8 cellular contexts compared by ENCODE assay signal in the genomic region with DNA sequence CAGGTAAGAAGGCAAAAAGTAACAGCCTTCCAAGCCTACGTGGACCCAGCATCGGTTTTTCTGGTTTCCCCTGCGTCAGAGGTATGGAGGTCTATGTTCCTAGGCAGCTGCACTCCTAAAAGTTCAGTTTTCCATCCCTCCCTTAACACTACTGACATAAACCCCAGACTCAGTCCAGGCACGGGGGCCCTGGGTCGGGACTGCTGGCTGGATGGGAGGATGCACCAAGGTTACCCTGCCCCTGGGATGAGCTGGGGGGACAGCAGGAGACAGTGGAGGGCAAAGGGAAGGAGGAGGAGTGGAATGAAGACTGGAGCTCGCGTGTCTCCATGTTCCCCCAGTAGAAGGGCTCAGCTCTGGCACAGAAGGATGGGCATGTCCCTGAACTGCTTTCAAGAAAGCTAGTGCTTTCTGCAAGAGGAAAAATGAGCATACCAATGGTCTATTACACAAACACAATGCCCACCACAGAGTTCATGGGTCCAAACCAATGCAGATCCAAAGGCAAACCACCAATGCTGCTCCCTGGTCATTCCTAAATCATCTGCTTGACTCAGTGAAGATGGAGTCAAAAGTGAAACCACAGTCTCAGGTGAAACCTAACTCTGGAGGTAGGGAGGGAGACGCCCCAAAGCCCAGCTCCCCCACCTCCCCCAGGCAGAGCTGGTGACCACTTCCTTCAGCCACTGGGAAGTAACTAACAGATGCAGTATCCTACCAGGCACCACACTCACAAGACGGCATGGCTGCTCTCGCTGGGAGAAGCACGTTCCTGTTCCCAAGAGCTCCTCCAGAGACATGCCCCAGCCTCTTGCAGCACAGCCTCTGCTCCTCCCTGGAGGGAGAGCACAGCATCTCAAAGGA. TPM values are rescaled to one million over a fixed set of nuclear protein-coding genes. Genes with fewer than 3 reads are reported as not detected.
DNase-seq lines count a peak whose midpoint lies in the region; ATAC-seq and TF ChIP-seq lines count a peak whose summit lies in the region.

No MANE protein-coding gene starts in this region.

- intact Hi-C loops in CD14-positive monocyte (cut with micrococcal nuclease) = no loop called here
- intact Hi-C loops in ovary (cut with DNase I) = no loop called here

- H3K4me1 Mint-ChIP-seq in CD14-positive monocyte = peaks cover 41% of the 10 kb centered on the region

- no peaks in the 10 kb centered on the region for H3K9me3 Mint-ChIP-seq in CD14-positive monocyte

- ATAC-seq in HG02840 (IDR thresholded peaks at IDR 0.05; ENCODE audit: low FRiP score, unreplicated experiment) = no peak

- H3K27ac ChIP-seq in cingulate gyrus (ENCODE audit: low read depth, low read length) = peak overlapping the region; percentile 76
- H3K27ac ChIP-seq in neutrophil = peak overlapping the region; percentile 94
- peak overlapping the region in 1 of 2 donors; percentile 25 for H3K27ac ChIP-seq in ovary

- TF ChIP-seq CTCF in CD14-positive monocyte (IDR thresholded peaks at IDR 0.05) = no peak
- no peak for TF ChIP-seq CTCF in neutrophil (IDR thresholded peaks at IDR 0.05)
- TF ChIP-seq CTCF in GM13977 (IDR thresholded peaks at IDR 0.05; ENCODE audit: extremely low read depth, insufficient read depth, missing control alignments) = no peak
- no peak for TF ChIP-seq CTCF in ovary (IDR thresholded peaks at IDR 0.05)

- TF ChIP-seq EP300 in ovary (IDR thresholded peaks at IDR 0.05) = no peak

- in situ Hi-C loops in GM13977 (cut with MboI; ENCODE audit: low pct_unique_long_range_greater_than_20kb, low sequenced_read_pairs, unreplicated experiment) = no loop called here

- H3K27me3 Mint-ChIP-seq in CD14-positive monocyte (ENCODE audit: low read depth in 3 of 3) = no peaks in the 10 kb centered on the region

- no peak for TF ChIP-seq POLR2A in ovary (IDR thresholded peaks at IDR 0.05)

- DNase-seq in CD14-positive monocyte (ENCODE audit: low spot score) (no peak), NCI-H226 (peak; percentile 15), GM13977 (ENCODE audit: low spot score) (no peak), hepatic stellate cell (ENCODE audit: low spot score) (no peak), ovary (no peak)

- H3K27me3 ChIP-seq in neutrophil (no peaks in the 10 kb centered on the region), ovary (no peaks in the 10 kb centered on the region)

- H3K4me3 ChIP-seq in neutrophil (ENCODE audit: low read depth in 1 of 2, low read length in 1 of 2) (peak overlapping the region; percentile 25 to 39), ovary (no peak overlapping the region)

- H3K9me3 ChIP-seq in neutrophil (no peaks in the 10 kb centered on the region), ovary (no peaks in the 10 kb centered on the region)

- H3K27ac Mint-ChIP-seq in CD14-positive monocyte = peak overlapping the region; percentile 86 to 94 (median 92)

- H3K4me3 Mint-ChIP-seq in CD14-positive monocyte = peak overlapping the region in 1 of 2 donors; percentile 64

- WGBS in ovary, 3 donors = 87 to 92% (median 89%) methylated on average over 11 of the region's 11 CpGs

- peaks cover 84 to 86% of the 10 kb centered on the region in 2 donors for H3K36me3 Mint-ChIP-seq in CD14-positive monocyte

- H3K4me1 ChIP-seq in neutrophil (ENCODE audit: control insufficient read depth in 1 of 2, insufficient read depth in 1 of 2, low read depth in 1 of 2, low read length in 1 of 2) = peaks cover 29 to 40% of the 10 kb centered on the region in 2 experiments
- H3K4me1 ChIP-seq in ovary (ENCODE audit: insufficient read depth) = peaks cover 15% of the 10 kb centered on the region

- H3K36me3 ChIP-seq in neutrophil = peaks cover 91% of the 10 kb centered on the region
- no peaks in the 10 kb centered on the region for H3K36me3 ChIP-seq in ovary

RNA-seq across cellular contexts. Expression of a gene that starts 54.9 kb away (rescaled TPM):
- 100 to 1,000 TPM; 210 to 259 TPM for polyA plus RNA-seq in CD14-positive monocyte
- total RNA-seq in ovary = 100 to 1,000 TPM in 6 of 7 donors, 10 to 100 TPM in 1; 95.0 to 165 (median 121) TPM
- polyA plus RNA-seq in ovary = 100 to 1,000 TPM in 1 of 2 donors, 10 to 100 TPM in 1; 78.8 to 142 TPM
